Comparison of ENCODE assay signal across 21 cellular contexts in genomic region chr10:77864151-77864851, GRCh38.
DNase-seq lines count a peak whose midpoint lies in the region; ATAC-seq and TF ChIP-seq lines count a peak whose summit lies in the region.
"Had no signal": no experiment of that assay in that cellular context is flagged by ENCODE, and none has a peak within 500 bp of the region (broad histone marks: within the 10 kb centered on the region; RNA-seq: fewer than 3 reads in every experiment).

No MANE protein-coding gene starts in this region.

- DNase-seq in RWPE2 (ENCODE audit: low spot score) (no peak), epithelial cell of esophagus (ENCODE audit: low read depth) (peak; percentile 58), nephron progenitor cell (no peak), stomach (no peak), medulla oblongata (ENCODE audit: extremely low spot score) (no peak)
- no peak for DNase-seq in activated CD8-positive, alpha-beta T cell treated with anti-CD3 and anti-CD28 coated beads for 36 hours
- DNase-seq: activated gamma-delta T cell; caudate nucleus; dorsolateral prefrontal cortex; H7; Kasumi-1; NCI-H1092; NCI-H1930; NCI-H446; stimulated activated CD4-positive, alpha-beta T cell treated with anti-CD3 and anti-CD28 coated beads, Interleukin-15, amount 100 ng/mL, for 24 hours; WERI-Rb-1 had no signal

- WGBS in stomach, 5 donors = 90 to 97% (median 93%) methylated on average over 8 to 11 of the region's 11 CpGs

- no peaks in the 10 kb centered on the region for H3K9me3 Mint-ChIP-seq in nephron progenitor cell
- H3K9me3 Mint-ChIP-seq in activated CD8-positive, alpha-beta T cell treated with anti-CD3 and anti-CD28 coated beads for 36 hours = no peaks in the 10 kb centered on the region

- H3K36me3 Mint-ChIP-seq in nephron progenitor cell (ENCODE audit: low read depth) = peaks cover 20% of the 10 kb centered on the region
- H3K36me3 Mint-ChIP-seq in activated CD8-positive, alpha-beta T cell treated with anti-CD3 and anti-CD28 coated beads for 36 hours (ENCODE audit: low read depth) = no peaks in the 10 kb centered on the region

- no peak for TF ChIP-seq POLR2A in stomach (IDR thresholded peaks at IDR 0.05)

- no peak for TF ChIP-seq EP300 in stomach (IDR thresholded peaks at IDR 0.05)

- peaks cover 64% of the 10 kb centered on the region for H3K4me1 Mint-ChIP-seq in nephron progenitor cell
- no peaks in the 10 kb centered on the region for H3K4me1 Mint-ChIP-seq in activated CD8-positive, alpha-beta T cell treated with anti-CD3 and anti-CD28 coated beads for 36 hours (ENCODE audit: low read depth)

- H3K36me3 ChIP-seq in RWPE2 (ENCODE audit: low read depth) = peaks cover 53% of the 10 kb centered on the region
- peaks cover 0 to 26% (median 7%) of the 10 kb centered on the region in 5 donors for H3K36me3 ChIP-seq in subcutaneous abdominal adipose tissue (ENCODE audit: control insufficient read depth in 5 of 5, insufficient read depth in 5 of 5, low read length in 5 of 5)
- peaks cover 7 to 32% (median 20%) of the 10 kb centered on the region in 4 donors for H3K36me3 ChIP-seq in stomach
- H3K36me3 ChIP-seq: neutrophil had no signal

- 0 out of 3 replicates have a peak, but pooled peaks have one; percentile 8 for ATAC-seq in RWPE2 (ENCODE audit: low read depth)
- ATAC-seq in activated CD8-positive, alpha-beta T cell treated with anti-CD3 and anti-CD28 coated beads for 36 hours = no peak
- ATAC-seq: esophagus mucosa, Panc1 had no signal

- peaks cover 43% of the 10 kb centered on the region for H3K4me1 ChIP-seq in RWPE2 (ENCODE audit: insufficient read depth, poor library complexity, severe bottlenecking)
- peaks cover 0 to 28% (median 17%) of the 10 kb centered on the region in 5 donors for H3K4me1 ChIP-seq in subcutaneous abdominal adipose tissue (ENCODE audit: control insufficient read depth in 5 of 5, insufficient read depth in 5 of 5, low read length in 5 of 5)
- peaks cover 0 to 42% (median 28%) of the 10 kb centered on the region in 4 donors for H3K4me1 ChIP-seq in stomach

- H3K9ac ChIP-seq in subcutaneous abdominal adipose tissue (ENCODE audit: low read length in 5 of 5) = no peak overlapping the region

- H3K27ac Mint-ChIP-seq in nephron progenitor cell = peak overlapping the region; percentile 99
- H3K27ac Mint-ChIP-seq in activated CD8-positive, alpha-beta T cell treated with anti-CD3 and anti-CD28 coated beads for 36 hours = no peak overlapping the region

- no peak overlapping the region for H3K4me3 Mint-ChIP-seq in nephron progenitor cell
- no peak overlapping the region for H3K4me3 Mint-ChIP-seq in activated CD8-positive, alpha-beta T cell treated with anti-CD3 and anti-CD28 coated beads for 36 hours

- no peaks in the 10 kb centered on the region for H3K27me3 Mint-ChIP-seq in nephron progenitor cell (ENCODE audit: low read depth, poor library complexity)
- H3K27me3 Mint-ChIP-seq in activated CD8-positive, alpha-beta T cell treated with anti-CD3 and anti-CD28 coated beads for 36 hours = no peaks in the 10 kb centered on the region

- H3K4me3 ChIP-seq in RWPE2 (ENCODE audit: severe bottlenecking) (no peak overlapping the region), epithelial cell of esophagus (ENCODE audit: low read length) (no peak overlapping the region), subcutaneous abdominal adipose tissue (ENCODE audit: low read depth in 1 of 5, low read length in 5 of 5) (no peak overlapping the region), stomach (no peak overlapping the region)
- H3K4me3 ChIP-seq: dorsolateral prefrontal cortex, thoracic aorta had no signal

- CTCF ChIA-PET in activated CD8-positive, alpha-beta T cell treated with anti-CD3 and anti-CD28 coated beads for 36 hours (lab: Charles Lee) = no interaction called here

- intact Hi-C loops in stomach (cut with DNase I; ENCODE audit: low total_unique reads) = no loop called here
- intact Hi-C loops in activated CD8-positive, alpha-beta T cell treated with anti-CD3 and anti-CD28 coated beads for 36 hours (cut with micrococcal nuclease) = no loop called here

- no peak for TF ChIP-seq CTCF in RWPE2 (IDR thresholded peaks at IDR 0.05; ENCODE audit: poor library complexity, severe bottlenecking)
- no peak for TF ChIP-seq CTCF in epithelial cell of esophagus (IDR thresholded peaks at IDR 0.05; ENCODE audit: insufficient read depth, low read depth, low read length, missing control alignments)
- no peak for TF ChIP-seq CTCF in nephron progenitor cell (IDR thresholded peaks at IDR 0.05)
- TF ChIP-seq CTCF in stomach (IDR thresholded peaks at IDR 0.05) = no peak
- no peak for TF ChIP-seq CTCF in activated CD8-positive, alpha-beta T cell treated with anti-CD3 and anti-CD28 coated beads for 36 hours (IDR thresholded peaks at IDR 0.05)

- no peaks in the 10 kb centered on the region for H3K9me3 ChIP-seq in RWPE2 (ENCODE audit: severe bottlenecking)
- H3K9me3 ChIP-seq in subcutaneous abdominal adipose tissue (ENCODE audit: control insufficient read depth in 5 of 5, low read length in 5 of 5) = no peaks in the 10 kb centered on the region
- no peaks in the 10 kb centered on the region for H3K9me3 ChIP-seq in stomach
- H3K9me3 ChIP-seq: neutrophil, thoracic aorta had no signal

- POLR2A ChIA-PET in activated CD8-positive, alpha-beta T cell treated with anti-CD3 and anti-CD28 coated beads for 36 hours (lab: Charles Lee) = no interaction called here

- no peaks in the 10 kb centered on the region for H3K27me3 ChIP-seq in RWPE2 (ENCODE audit: insufficient read depth, poor library complexity, severe bottlenecking)
- no peaks in the 10 kb centered on the region for H3K27me3 ChIP-seq in subcutaneous abdominal adipose tissue (ENCODE audit: control insufficient read depth in 5 of 5, insufficient read depth in 4 of 5, low read length in 5 of 5)
- no peaks in the 10 kb centered on the region for H3K27me3 ChIP-seq in stomach
- H3K27me3 ChIP-seq: dorsolateral prefrontal cortex, neutrophil had no signal

- peak overlapping the region; percentile 90 for H3K27ac ChIP-seq in RWPE2 (ENCODE audit: poor library complexity, severe bottlenecking)
- H3K27ac ChIP-seq in subcutaneous abdominal adipose tissue (ENCODE audit: low read depth, low read length) = peak overlapping the region; percentile 6
- peak overlapping the region in 1 of 5 donors; percentile 47 for H3K27ac ChIP-seq in stomach
- H3K27ac ChIP-seq: dorsolateral prefrontal cortex, neutrophil, thoracic aorta, WERI-Rb-1 had no signal
